ENCODE assay signal across 1 cellular context in the genomic region with DNA sequence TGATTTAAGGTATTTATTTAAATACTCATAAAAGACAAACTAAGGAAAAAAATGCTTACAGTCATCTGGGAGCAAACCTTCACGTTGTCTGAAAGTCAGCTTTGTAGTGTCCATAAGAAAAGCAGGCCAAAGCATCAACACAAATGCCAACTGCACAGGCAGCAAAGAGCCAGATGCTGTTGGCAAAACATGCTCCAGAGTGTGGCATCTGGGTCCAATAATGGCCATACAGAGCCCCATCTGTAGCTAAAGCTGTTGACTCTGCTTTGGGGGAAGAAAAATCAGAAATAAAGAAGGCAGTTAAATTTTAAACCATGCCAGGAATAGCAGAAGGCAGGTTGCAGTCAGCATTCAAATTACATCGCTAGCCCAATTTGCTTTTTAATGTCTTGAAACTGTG.
TF ChIP-seq lines count a peak whose summit lies in the region.

No MANE protein-coding gene starts in this region.

TF ChIP-seq in H1, 55 proteins besides CTCF, POLR2A, EP300 and RAD21 (continued from another document):
- TF ChIP-seq GABPA (IDR thresholded peaks at IDR 0.05; ENCODE audit: borderline replicate concordance, insufficient read depth, low read length) (no peak), SIRT6 (IDR thresholded peaks at IDR 0.05; ENCODE audit: low read length) (no peak), YY1 (IDR thresholded peaks at IDR 0.05; ENCODE audit: low read depth, low read length) (no peak), HDAC2 (IDR thresholded peaks at IDR 0.05; ENCODE audit: borderline replicate concordance in 1 of 2, low read depth in 2 of 2, low read length in 2 of 2) (no peak), CEBPB (IDR thresholded peaks at IDR 0.05; ENCODE audit: low read depth, low read length) (no peak), BCL11A (IDR thresholded peaks at IDR 0.05; ENCODE audit: low read depth in 2 of 2, low read length in 2 of 2) (no peak), CTBP2 (IDR thresholded peaks at IDR 0.05; ENCODE audit: borderline replicate concordance, insufficient read depth, insufficient read length, low read length) (no peak), SAP30 (IDR thresholded peaks at IDR 0.05; ENCODE audit: insufficient read depth, insufficient replicate concordance, low read length) (no peak), KDM5A (IDR thresholded peaks at IDR 0.05; ENCODE audit: low read length) (no peak)
- TF ChIP-seq, protein P1, sequence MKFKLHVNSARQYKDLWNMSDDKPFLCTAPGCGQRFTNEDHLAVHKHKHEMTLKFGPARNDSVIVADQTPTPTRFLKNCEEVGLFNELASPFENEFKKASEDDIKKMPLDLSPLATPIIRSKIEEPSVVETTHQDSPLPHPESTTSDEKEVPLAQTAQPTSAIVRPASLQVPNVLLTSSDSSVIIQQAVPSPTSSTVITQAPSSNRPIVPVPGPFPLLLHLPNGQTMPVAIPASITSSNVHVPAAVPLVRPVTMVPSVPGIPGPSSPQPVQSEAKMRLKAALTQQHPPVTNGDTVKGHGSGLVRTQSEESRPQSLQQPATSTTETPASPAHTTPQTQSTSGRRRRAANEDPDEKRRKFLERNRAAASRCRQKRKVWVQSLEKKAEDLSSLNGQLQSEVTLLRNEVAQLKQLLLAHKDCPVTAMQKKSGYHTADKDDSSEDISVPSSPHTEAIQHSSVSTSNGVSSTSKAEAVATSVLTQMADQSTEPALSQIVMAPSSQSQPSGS (IDR thresholded peaks at IDR 0.05; ENCODE audit: low read length) = no peak
